In genomic region chr17:17823433-17824118, GRCh38 we compare ENCODE assay signal across 8 cellular contexts. TPM values are rescaled to one million over a fixed set of nuclear protein-coding genes. Genes with fewer than 3 reads are reported as not detected.
DNase-seq lines count a peak whose midpoint lies in the region; ATAC-seq and TF ChIP-seq lines count a peak whose summit lies in the region.

No MANE protein-coding gene starts in this region.

- TF ChIP-seq CTCF in lung (IDR thresholded peaks at IDR 0.05; ENCODE audit: control extremely low read depth, extremely low read depth): no peak

- peaks cover 94 to 97% (median 96%) of the 10 kb centered on the region in 10 experiments for H3K4me1 ChIP-seq in BLaER1 treated with 17β-estradiol and CSF1 and Interleukin-3, amounts not matched to agents 10 nM and 100 nM
- peaks cover 78 to 79% of the 10 kb centered on the region in 2 donors for H3K4me1 ChIP-seq in duodenal mucosa (ENCODE audit: control insufficient read depth in 1 of 2, insufficient read depth in 2 of 2, low read length in 2 of 2)
- peaks cover 15 to 61% of the 10 kb centered on the region in 2 donors for H3K4me1 ChIP-seq in lung (ENCODE audit: control insufficient read depth in 2 of 2, insufficient read depth in 2 of 2, low read length in 2 of 2)

- peak overlapping the region; percentile 56 to 73 (median 64) for H3K4me3 ChIP-seq in BLaER1 treated with 17β-estradiol and CSF1 and Interleukin-3, amounts not matched to agents 10 nM and 100 nM
- H3K4me3 ChIP-seq in duodenal mucosa (ENCODE audit: low read depth in 1 of 2, low read length in 2 of 2): peak overlapping the region; percentile 65 to 70
- peak overlapping the region; percentile 31 for H3K4me3 ChIP-seq in lung

- H4K20me1 ChIP-seq in BLaER1 treated with 17β-estradiol and CSF1 and Interleukin-3, amounts not matched to agents 10 nM and 100 nM: peaks cover 73 to 94% (median 86%) of the 10 kb centered on the region in 11 experiments

- peak overlapping the region; percentile 77 to 95 (median 84) for H3K9ac ChIP-seq in BLaER1 treated with 17β-estradiol and CSF1 and Interleukin-3, amounts not matched to agents 10 nM and 100 nM
- peak overlapping the region; percentile 76 for H3K9ac ChIP-seq in duodenal mucosa (ENCODE audit: low read depth in 1 of 2, low read length in 2 of 2)

- peak; percentile 65 for TF ChIP-seq POLR2A in GM19099 (IDR thresholded peaks at IDR 0.05; ENCODE audit: extremely low read depth, insufficient read length, low read depth)

- H3K9me3 ChIP-seq in BLaER1 treated with 17β-estradiol and CSF1 and Interleukin-3, amounts not matched to agents 10 nM and 100 nM (replicated peaks in 1 of 11): no peaks in the 10 kb centered on the region
- H3K9me3 ChIP-seq in duodenal mucosa (ENCODE audit: control insufficient read depth in 1 of 2, low read length in 2 of 2) (no peaks in the 10 kb centered on the region), lung (ENCODE audit: control insufficient read depth in 2 of 2, insufficient read depth in 1 of 2, low read length in 1 of 2) (no peaks in the 10 kb centered on the region)

- H3K27ac ChIP-seq in BLaER1 treated with 17β-estradiol and CSF1 and Interleukin-3, amounts not matched to agents 10 nM and 100 nM: peak overlapping the region; percentile 86 to 98 (median 94)
- peak overlapping the region; percentile 77 for H3K27ac ChIP-seq in duodenal mucosa (ENCODE audit: low read depth, low read length)
- H3K27ac ChIP-seq in lung (ENCODE audit: low read depth in 1 of 2, low read length in 1 of 2): peak overlapping the region; percentile 83 to 94

- 0 to 1% methylated on average over 51 to 69 of the region's 69 CpGs for WGBS in lung, 2 donors

- H3K36me3 ChIP-seq in BLaER1 treated with 17β-estradiol and CSF1 and Interleukin-3, amounts not matched to agents 10 nM and 100 nM: peaks cover 33 to 65% (median 61%) of the 10 kb centered on the region in 11 experiments
- H3K36me3 ChIP-seq in duodenal mucosa (ENCODE audit: control insufficient read depth in 1 of 2, insufficient read depth in 2 of 2, low read length in 2 of 2) (peaks cover 13 to 16% of the 10 kb centered on the region in 2 donors), lung (ENCODE audit: control insufficient read depth in 2 of 2, insufficient read depth in 2 of 2, low read length in 2 of 2) (peaks cover 0 to 14% of the 10 kb centered on the region in 2 donors)

- H3K27me3 ChIP-seq in BLaER1 treated with 17β-estradiol and CSF1 and Interleukin-3, amounts not matched to agents 10 nM and 100 nM: no peaks in the 10 kb centered on the region
- H3K27me3 ChIP-seq in duodenal mucosa (ENCODE audit: control insufficient read depth in 1 of 2, insufficient read depth in 2 of 2, low read length in 2 of 2) (no peaks in the 10 kb centered on the region), lung (ENCODE audit: control insufficient read depth, insufficient read depth) (no peaks in the 10 kb centered on the region)

- ATAC-seq in HG03354 (IDR thresholded peaks at IDR 0.05; ENCODE audit: poor library complexity, severe bottlenecking, unreplicated experiment): peak; percentile 84
- peak; percentile 94 for ATAC-seq in lung (ENCODE audit: insufficient read depth, low FRiP score)

- DNase-seq in NCI-H526 treated with DMSO at 0.1 percent for 48 hours (lab: John Stamatoyannopoulos, UW): peak; percentile 57
- DNase-seq in activated CD4-positive, alpha-beta T cell treated with anti-CD3 and anti-CD28 coated beads, Interleukin-2, amount 50 U/mL, for 4 hours: peak; percentile 50 to 54
- DNase-seq in lung (ENCODE audit: low spot score): peak; percentile 83
- peak; percentile 27 to 70 (median 44) for DNase-seq in stimulated activated CD4-positive, alpha-beta T cell treated with anti-CD3 and anti-CD28 coated beads, TNF-alpha, amount 100 ng/mL, for 24 hours (ENCODE audit: low read depth in 3 of 3)

- peak overlapping the region; percentile 96 to 100 (median 99) for H3K4me2 ChIP-seq in BLaER1 treated with 17β-estradiol and CSF1 and Interleukin-3, amounts not matched to agents 10 nM and 100 nM

RNA-seq across cellular contexts. Expression of gene SREBF1, which starts 13.2 kb away (rescaled TPM):
- total RNA-seq in lung: 100 to 1,000 TPM in 1 of 2 donors, 10 to 100 TPM in 1; 84.6 to 134 TPM
- 10 to 100 TPM; 68.4 to 76.8 TPM for polyA plus RNA-seq in lung

Comparison
In these comparisons a context has a peak if more than half of its experiments do, and no peak if none do; other contexts are left out.
1. Peak in every context shown above with its lines: DNase-seq, ATAC-seq, H3K4me3 ChIP-seq and H3K27ac ChIP-seq.